In the genomic region with DNA sequence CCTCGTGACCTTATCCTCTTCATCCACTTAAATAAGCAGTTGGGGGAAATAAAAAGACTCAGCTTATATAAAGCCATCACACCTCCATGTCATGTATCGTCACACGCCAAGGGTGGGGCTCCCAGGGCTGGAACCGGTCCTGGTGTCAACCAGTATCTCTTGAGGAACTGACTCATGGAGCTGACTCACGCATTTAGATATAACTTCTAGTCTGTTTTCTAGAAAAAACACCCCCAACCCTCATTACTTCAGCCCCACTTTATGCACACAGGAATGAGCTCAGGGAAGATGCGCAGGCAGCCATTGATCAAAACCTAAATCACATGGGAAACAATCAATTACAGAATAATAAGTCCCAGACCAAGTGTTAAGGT, we compare ENCODE assay signal across 8 cellular contexts. TPM values are rescaled to one million over a fixed set of nuclear protein-coding genes. Genes with fewer than 3 reads are reported as not detected.
DNase-seq lines count a peak whose midpoint lies in the region; TF ChIP-seq lines count a peak whose summit lies in the region.

No MANE protein-coding gene starts in this region.

- DNase-seq in HT-29 (ENCODE audit: low spot score) (peak; percentile 50), fibroblast of pulmonary artery (ENCODE audit: low read depth) (peak; percentile 52), iPS-NIHi7 (ENCODE audit: extremely low spot score) (no peak), NCI-H1092 treated with DMSO at 0.1 percent for 48 hours (lab: John Stamatoyannopoulos, UW) (no peak), NCI-H187 treated with DMSO at 0.1 percent for 48 hours (lab: John Stamatoyannopoulos, UW) (no peak), ureter (ENCODE audit: low spot score) (no peak)
- DNase-seq in activated CD4-positive, alpha-beta T cell treated with anti-CD3 and anti-CD28 coated beads for 48 hours = peak; percentile 78
- DNase-seq in stimulated activated CD4-positive, alpha-beta T cell treated with anti-CD3 and anti-CD28 coated beads, Interleukin-1b, Interleukin-23, amount 100 ng/mL, for 4 hours (ENCODE audit: low read depth in 2 of 2) = peak; percentile 18 to 37

- no peak overlapping the region for H3K4me3 ChIP-seq in fibroblast of pulmonary artery (replicated peaks; ENCODE audit: low read depth, low read length)

- no peak for TF ChIP-seq CTCF in fibroblast of pulmonary artery (IDR thresholded peaks at IDR 0.05; ENCODE audit: low read length, missing control alignments)

RNA-seq across cellular contexts. Expression of gene IL22RA1, which starts 6.9 kb away (rescaled TPM):
- total RNA-seq in HT-29 (2014; rRNA removed; shearing (Covaris generic)) = 21.7 and 32.8 TPM in 2 replicates
- 0.21 TPM for total RNA-seq in ureter

RNA-seq across cellular contexts. Expression of gene IFNLR1, which starts 37.2 kb away (rescaled TPM):
- total RNA-seq in HT-29 (2014; rRNA removed; shearing (Covaris generic)) = 3.3 and 3.5 TPM in 2 replicates
- 4.6 TPM for total RNA-seq in ureter

RNA-seq across cellular contexts. Expression of gene MYOM3, which starts 37.9 kb away (rescaled TPM):
- total RNA-seq in HT-29 (2014; rRNA removed; shearing (Covaris generic)) = 19.8 and 20.7 TPM in 2 replicates
- total RNA-seq in ureter = 0.65 TPM

Comparison
In these comparisons a context has a peak if more than half of its experiments do, and no peak if none do; other contexts are left out.
1. DNase-seq: peak in HT-29 (single experiment), activated CD4-positive, alpha-beta T cell treated with anti-CD3 and anti-CD28 coated beads for 48 hours (single experiment), fibroblast of pulmonary artery (single experiment) and stimulated activated CD4-positive, alpha-beta T cell treated with anti-CD3 and anti-CD28 coated beads, Interleukin-1b, Interleukin-23, amount 100 ng/mL, for 4 hours (2 of 2); none in iPS-NIHi7 (single experiment), NCI-H1092 treated with DMSO at 0.1 percent for 48 hours (single experiment), NCI-H187 treated with DMSO at 0.1 percent for 48 hours (single experiment) and ureter (single experiment).
2. RNA of gene IL22RA1, which starts 6.9 kb away (total RNA-seq): 21.7 to 32.8 TPM in HT-29; 0.21 TPM in ureter (single experiment); every median in the first group is over 10 times any median in the second.
3. RNA of gene MYOM3, which starts 37.9 kb away (total RNA-seq): 19.8 to 20.7 TPM in HT-29; 0.65 TPM in ureter (single experiment); every median in the first group is over 10 times any median in the second.